1 cellular context compared by ENCODE assay signal in the genomic region with DNA sequence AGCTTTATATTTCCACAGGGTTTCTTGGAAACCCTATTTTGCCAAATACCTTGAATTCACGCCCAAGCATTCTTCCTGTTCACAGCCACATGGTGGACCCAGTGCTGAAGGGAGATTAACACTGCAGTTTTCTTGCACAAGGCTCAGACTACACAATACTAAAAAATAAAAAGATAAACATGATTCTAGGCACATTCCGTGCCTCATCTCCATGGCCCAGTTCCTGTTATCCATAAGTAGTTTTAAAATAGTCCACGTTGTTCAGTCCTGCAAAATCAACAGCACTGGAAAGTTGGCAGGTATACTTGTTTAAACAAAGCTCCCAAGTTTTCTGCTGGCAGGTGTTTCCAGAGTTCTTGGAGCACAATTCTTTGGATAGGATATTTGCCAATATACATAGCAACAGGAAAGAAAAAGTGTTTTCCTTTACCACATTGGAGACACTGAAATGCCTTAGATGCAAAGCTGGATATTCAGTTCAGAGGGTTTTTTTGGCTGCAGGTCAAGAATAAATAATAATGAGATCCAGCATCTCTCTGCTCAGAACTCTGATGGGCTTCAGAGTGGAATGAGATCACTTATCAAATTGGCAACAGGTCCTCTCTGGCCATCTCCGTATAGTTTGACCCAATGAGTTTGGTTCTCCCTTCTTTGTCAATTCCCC.
TF ChIP-seq lines count a peak whose summit lies in the region.

No MANE protein-coding gene starts in this region.

TF ChIP-seq in HepG2, 621 proteins besides CTCF, POLR2A, EP300 and RAD21 (continued from another document):
- TF ChIP-seq GATAD2A (CRISPR knock-in tag; IDR thresholded peaks at IDR 0.05) (peak; percentile 61), BRCA1 (CRISPR knock-in tag; IDR thresholded peaks at IDR 0.05) (no peak), ZNF207 (IDR thresholded peaks at IDR 0.05; ENCODE audit: borderline replicate concordance) (no peak), ZNF317 (CRISPR knock-in tag; IDR thresholded peaks at IDR 0.05) (peak; percentile 83), TAF1 (CRISPR knock-in tag; IDR thresholded peaks at IDR 0.05) (no peak), ZNF839 (CRISPR knock-in tag; IDR thresholded peaks at IDR 0.05; ENCODE audit: borderline replicate concordance) (no peak), MED1 (CRISPR knock-in tag; IDR thresholded peaks at IDR 0.05) (peak; percentile 67), SAP130 (CRISPR knock-in tag; IDR thresholded peaks at IDR 0.05; ENCODE audit: low read depth) (peak; percentile 33; the same call in 1 of the 2 replicates), SP5 (CRISPR knock-in tag; IDR thresholded peaks at IDR 0.05; ENCODE audit: borderline replicate concordance, low read depth) (no peak), ZNF12 (CRISPR knock-in tag; IDR thresholded peaks at IDR 0.05) (0 out of 2 replicates have a peak, but pooled peaks have one; percentile 27), HMG20A (CRISPR knock-in tag; IDR thresholded peaks at IDR 0.05; ENCODE audit: borderline replicate concordance) (peak; percentile 37; the same call in 1 of the 2 replicates), ZNF644 (CRISPR knock-in tag; IDR thresholded peaks at IDR 0.05; ENCODE audit: low read depth) (0 out of 2 replicates have a peak, but pooled peaks have one; percentile 61), ZNF331 (CRISPR knock-in tag; IDR thresholded peaks at IDR 0.05) (peak; percentile 26; the same call in 1 of the 2 replicates), BCL6 (CRISPR knock-in tag; IDR thresholded peaks at IDR 0.05) (peak; percentile 57; the same call in 1 of the 2 replicates), CREB1 (IDR thresholded peaks at IDR 0.05) (no peak), CREB1 (CRISPR knock-in tag; IDR thresholded peaks at IDR 0.05) (peak; percentile 44; the same call in 1 of the 2 replicates), MEIS2 (CRISPR knock-in tag; IDR thresholded peaks at IDR 0.05) (no peak), SOX5 (CRISPR knock-in tag; IDR thresholded peaks at IDR 0.05; ENCODE audit: borderline replicate concordance) (peak; percentile 46; the same call in 1 of the 2 replicates), FOXJ3 (CRISPR knock-in tag; IDR thresholded peaks at IDR 0.05; ENCODE audit: borderline replicate concordance) (0 out of 2 replicates have a peak, but pooled peaks have one; percentile 29), RCOR2 (CRISPR knock-in tag; IDR thresholded peaks at IDR 0.05) (0 out of 2 replicates have a peak, but pooled peaks have one; percentile 29), SOX6 (IDR thresholded peaks at IDR 0.05) (no peak), SOX6 (CRISPR knock-in tag; IDR thresholded peaks at IDR 0.05) (peak; percentile 32; the same call in 1 of the 2 replicates), RFX5 (IDR thresholded peaks at IDR 0.05; ENCODE audit: low read depth, low read length) (peak; percentile 72), SOX13 (IDR thresholded peaks at IDR 0.05) (no peak), SOX13 (CRISPR knock-in tag; conservative IDR thresholded peaks at IDR 0.05 in 1 of 2, IDR thresholded peaks at IDR 0.05 in 1 of 2) (peak in 1 of 2 experiments; percentile 45; a peak in 1 of 4 replicates)
- TF ChIP-seq, protein P1, sequence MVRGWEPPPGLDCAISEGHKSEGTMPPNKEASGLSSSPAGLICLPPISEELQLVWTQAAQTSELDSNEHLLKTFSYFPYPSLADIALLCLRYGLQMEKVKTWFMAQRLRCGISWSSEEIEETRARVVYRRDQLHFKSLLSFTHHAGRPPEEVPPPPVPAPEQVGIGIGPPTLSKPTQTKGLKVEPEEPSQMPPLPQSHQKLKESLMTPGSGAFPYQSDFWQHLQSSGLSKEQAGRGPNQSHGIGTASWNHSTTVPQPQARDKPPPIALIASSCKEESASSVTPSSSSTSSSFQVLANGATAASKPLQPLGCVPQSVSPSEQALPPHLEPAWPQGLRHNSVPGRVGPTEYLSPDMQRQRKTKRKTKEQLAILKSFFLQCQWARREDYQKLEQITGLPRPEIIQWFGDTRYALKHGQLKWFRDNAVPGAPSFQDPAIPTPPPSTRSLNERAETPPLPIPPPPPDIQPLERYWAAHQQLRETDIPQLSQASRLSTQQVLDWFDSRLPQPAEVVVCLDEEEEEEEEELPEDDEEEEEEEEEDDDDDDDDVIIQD (CRISPR knock-in tag; IDR thresholded peaks at IDR 0.05; ENCODE audit: low read depth): peak; percentile 28; the same call in 1 of the 2 replicates
- TF ChIP-seq, protein P2, sequence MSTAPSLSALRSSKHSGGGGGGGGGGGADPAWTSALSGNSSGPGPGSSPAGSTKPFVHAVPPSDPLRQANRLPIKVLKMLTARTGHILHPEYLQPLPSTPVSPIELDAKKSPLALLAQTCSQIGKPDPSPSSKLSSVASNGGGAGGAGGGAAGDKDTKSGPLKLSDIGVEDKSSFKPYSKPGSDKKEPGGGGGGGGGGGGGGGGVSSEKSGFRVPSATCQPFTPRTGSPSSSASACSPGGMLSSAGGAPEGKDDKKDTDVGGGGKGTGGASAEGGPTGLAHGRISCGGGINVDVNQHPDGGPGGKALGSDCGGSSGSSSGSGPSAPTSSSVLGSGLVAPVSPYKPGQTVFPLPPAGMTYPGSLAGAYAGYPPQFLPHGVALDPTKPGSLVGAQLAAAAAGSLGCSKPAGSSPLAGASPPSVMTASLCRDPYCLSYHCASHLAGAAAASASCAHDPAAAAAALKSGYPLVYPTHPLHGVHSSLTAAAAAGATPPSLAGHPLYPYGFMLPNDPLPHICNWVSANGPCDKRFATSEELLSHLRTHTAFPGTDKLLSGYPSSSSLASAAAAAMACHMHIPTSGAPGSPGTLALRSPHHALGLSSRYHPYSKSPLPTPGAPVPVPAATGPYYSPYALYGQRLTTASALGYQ (CRISPR knock-in tag; IDR thresholded peaks at IDR 0.05): no peak
- TF ChIP-seq, protein P3, sequence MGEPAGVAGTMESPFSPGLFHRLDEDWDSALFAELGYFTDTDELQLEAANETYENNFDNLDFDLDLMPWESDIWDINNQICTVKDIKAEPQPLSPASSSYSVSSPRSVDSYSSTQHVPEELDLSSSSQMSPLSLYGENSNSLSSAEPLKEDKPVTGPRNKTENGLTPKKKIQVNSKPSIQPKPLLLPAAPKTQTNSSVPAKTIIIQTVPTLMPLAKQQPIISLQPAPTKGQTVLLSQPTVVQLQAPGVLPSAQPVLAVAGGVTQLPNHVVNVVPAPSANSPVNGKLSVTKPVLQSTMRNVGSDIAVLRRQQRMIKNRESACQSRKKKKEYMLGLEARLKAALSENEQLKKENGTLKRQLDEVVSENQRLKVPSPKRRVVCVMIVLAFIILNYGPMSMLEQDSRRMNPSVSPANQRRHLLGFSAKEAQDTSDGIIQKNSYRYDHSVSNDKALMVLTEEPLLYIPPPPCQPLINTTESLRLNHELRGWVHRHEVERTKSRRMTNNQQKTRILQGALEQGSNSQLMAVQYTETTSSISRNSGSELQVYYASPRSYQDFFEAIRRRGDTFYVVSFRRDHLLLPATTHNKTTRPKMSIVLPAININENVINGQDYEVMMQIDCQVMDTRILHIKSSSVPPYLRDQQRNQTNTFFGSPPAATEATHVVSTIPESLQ (CRISPR knock-in tag; conservative IDR thresholded peaks at IDR 0.05): no peak
